Comparison of ENCODE assay signal across 1 cellular context in genomic region chr2:11328522-11328921, GRCh38.
A peak's percentile ranks its signal among the peaks of the same experiment; 100 is the strongest.
TF ChIP-seq lines count a peak whose summit lies in the region.

No MANE protein-coding gene starts in this region.

TF ChIP-seq in HEK293, 187 proteins besides CTCF, POLR2A, EP300 and RAD21 (continued from another document):
- peak; percentile 94 for TF ChIP-seq ZNF146 (tag by site-specific recombination; IDR thresholded peaks at IDR 0.05)
